ENCODE assay signal across 27 cellular contexts in the genomic region with DNA sequence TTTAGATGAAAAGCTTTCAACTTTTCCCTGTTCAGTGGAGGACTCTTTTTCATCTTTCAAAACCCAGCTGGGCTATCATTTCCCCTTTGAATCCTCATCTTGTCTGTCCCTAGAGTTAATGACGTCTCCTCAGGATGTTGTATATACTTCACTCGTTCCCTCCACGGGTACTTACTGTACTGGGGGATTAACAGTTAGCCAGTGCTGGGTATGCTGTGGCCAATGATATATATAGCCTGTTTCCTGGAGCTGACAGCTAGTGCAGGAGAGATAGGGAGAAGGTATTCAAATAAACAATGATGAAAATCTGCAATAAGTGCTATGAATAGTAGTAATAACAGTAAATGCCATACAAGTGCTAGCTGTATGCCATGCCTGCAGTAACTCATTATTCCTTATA. TPM values are rescaled to one million over a fixed set of nuclear protein-coding genes. Genes with fewer than 3 reads are reported as not detected.
DNase-seq lines count a peak whose midpoint lies in the region; ATAC-seq and FAIRE-seq lines count a peak whose summit lies in the region.
"Had no signal": no experiment of that assay in that cellular context is flagged by ENCODE, and none has a peak within 500 bp of the region (broad histone marks: within the 10 kb centered on the region; RNA-seq: fewer than 3 reads in every experiment).

No MANE protein-coding gene starts in this region.

- H3K9me3 ChIP-seq in T-helper 17 cell (ENCODE audit: control insufficient read depth, low read length, poor library complexity, severe bottlenecking), result no peaks in the 10 kb centered on the region
- no peaks in the 10 kb centered on the region for H3K9me3 ChIP-seq in small intestine (ENCODE audit: control insufficient read depth, low read depth)
- H3K9me3 ChIP-seq: uterus had no signal

- H3K9ac ChIP-seq in rectal smooth muscle tissue (ENCODE audit: low read length), result no peak overlapping the region

- peak overlapping the region; percentile 6 for H3K4me3 Mint-ChIP-seq in T-helper 17 cell
- H3K4me3 Mint-ChIP-seq: activated B cell treated with CpG ODN at 0.5 μM for 24 hours; activated CD8-positive, alpha-beta T cell treated with anti-CD3 and anti-CD28 coated beads for 36 hours; activated T-cell treated with anti-CD3 and anti-CD28 coated beads, Interleukin-2, amount 50 U/mL, for 24 hours; CD8-positive, alpha-beta T cell; natural killer cell treated with Interleukin-12 subunit alpha and Interleukin-12 subunit beta and Interleukin-15 and Interleukin-18, amount 100 ng/mL, for 72 hours; T-helper 1 cell treated with Interleukin-12 subunit alpha and Interleukin-12 subunit beta and Interleukin-4 antibody, amounts not matched to agents 30 μg/mL and 1 μg/mL, for 36 hours had no signal

- H3K27me3 ChIP-seq in H7 (ENCODE audit: control insufficient read depth, insufficient read depth, low read length), result no peaks in the 10 kb centered on the region
- no peaks in the 10 kb centered on the region for H3K27me3 ChIP-seq in rectal smooth muscle tissue (ENCODE audit: control insufficient read depth, insufficient read depth, low read length)
- no peaks in the 10 kb centered on the region for H3K27me3 ChIP-seq in small intestine (ENCODE audit: control insufficient read depth in 2 of 2, insufficient read depth in 2 of 2, low read length in 2 of 2)
- H3K27me3 ChIP-seq: uterus had no signal

- FAIRE-seq in small intestine (lab: Jason Lieb, UNC), result no peak
- FAIRE-seq: astrocyte had no signal

- H3K4me1 ChIP-seq in rectal smooth muscle tissue (ENCODE audit: control insufficient read depth, insufficient read depth, low read length) (peaks cover 15% of the 10 kb centered on the region), small intestine (ENCODE audit: control insufficient read depth in 2 of 2, insufficient read depth in 1 of 2, low read depth in 1 of 2, low read length in 1 of 2) (no peaks in the 10 kb centered on the region)
- H3K4me1 ChIP-seq: uterus had no signal

- H3K27ac Mint-ChIP-seq in T-helper 17 cell, result no peak overlapping the region
- H3K27ac Mint-ChIP-seq: activated B cell treated with CpG ODN at 0.5 μM for 24 hours; activated CD8-positive, alpha-beta T cell treated with anti-CD3 and anti-CD28 coated beads for 36 hours; activated T-cell treated with anti-CD3 and anti-CD28 coated beads, Interleukin-2, amount 50 U/mL, for 24 hours; CD8-positive, alpha-beta T cell; natural killer cell treated with Interleukin-12 subunit alpha and Interleukin-12 subunit beta and Interleukin-15 and Interleukin-18, amount 100 ng/mL, for 72 hours; T-helper 1 cell treated with Interleukin-12 subunit alpha and Interleukin-12 subunit beta and Interleukin-4 antibody, amounts not matched to agents 30 μg/mL and 1 μg/mL, for 36 hours had no signal

- H3K4me3 ChIP-seq in H7 (ENCODE audit: insufficient read depth, low read depth, low read length) (no peak overlapping the region), rectal smooth muscle tissue (ENCODE audit: low read length) (no peak overlapping the region), small intestine (ENCODE audit: low read depth in 1 of 2, low read length in 2 of 2) (no peak overlapping the region)
- H3K4me3 ChIP-seq: spleen, uterus had no signal

- intact Hi-C loops in cardiac septum (cut with DNase I), result no loop called here

- peaks cover 7% of the 10 kb centered on the region for H3K4me1 Mint-ChIP-seq in T-helper 17 cell
- H3K4me1 Mint-ChIP-seq: activated B cell treated with CpG ODN at 0.5 μM for 24 hours had no signal

- H3K27ac ChIP-seq in rectal smooth muscle tissue (ENCODE audit: low read depth, low read length) (peak overlapping the region; percentile 6), small intestine (ENCODE audit: low read depth in 1 of 2, low read length in 1 of 2) (no peak overlapping the region)
- H3K27ac ChIP-seq: spleen, uterus had no signal

- 39 to 65% (median 64%) methylated on average over 3 of the region's 3 CpGs for WGBS in small intestine, 3 donors

- DNase-seq in H7, result peak; percentile 13
- DNase-seq in T-helper 17 cell, result no peak
- peak; percentile 41 for DNase-seq in cardiac septum (ENCODE audit: low spot score)
- DNase-seq in DMS79 (lab: John Stamatoyannopoulos, UW), result no peak
- no peak for DNase-seq in small intestine
- DNase-seq: activated B cell treated with CpG ODN at 0.5 μM for 24 hours; activated CD8-positive, alpha-beta T cell treated with anti-CD3 and anti-CD28 coated beads for 36 hours; activated naive CD4-positive, alpha-beta T cell treated with anti-CD3 and anti-CD28 coated beads, Interleukin-2, amount 50 U/mL, for 16 hours; activated T-cell treated with anti-CD3 and anti-CD28 coated beads, Interleukin-2, amount 50 U/mL, for 24 hours; CD8-positive, alpha-beta T cell; DMS53; hippocampal formation; KG1; mesendoderm; NCI-H1092 treated with DMSO at 0.1 percent for 48 hours; NCI-H2107; NCI-H69; SIG-M5 had no signal

- H3K36me3 Mint-ChIP-seq in T-helper 17 cell (ENCODE audit: low read depth), result peaks cover 3% of the 10 kb centered on the region
- H3K36me3 Mint-ChIP-seq: CD8-positive, alpha-beta T cell; natural killer cell treated with Interleukin-12 subunit alpha and Interleukin-12 subunit beta and Interleukin-15 and Interleukin-18, amount 100 ng/mL, for 72 hours had no signal

- H3K27me3 Mint-ChIP-seq in T-helper 17 cell, result peaks cover 9% of the 10 kb centered on the region
- H3K27me3 Mint-ChIP-seq: activated T-cell treated with anti-CD3 and anti-CD28 coated beads, Interleukin-2, amount 50 U/mL, for 24 hours had no signal

- ATAC-seq in T-helper 17 cell (no peak), HG03097 (IDR thresholded peaks at IDR 0.05; ENCODE audit: low FRiP score, unreplicated experiment) (no peak), HG02642 (IDR thresholded peaks at IDR 0.05; ENCODE audit: poor library complexity, unreplicated experiment) (no peak)
- ATAC-seq: activated CD8-positive, alpha-beta T cell treated with anti-CD3 and anti-CD28 coated beads for 36 hours; CD8-positive, alpha-beta T cell had no signal

- no peaks in the 10 kb centered on the region for H3K36me3 ChIP-seq in H7 (replicated peaks; ENCODE audit: control insufficient read depth, insufficient read depth, low read length)
- no peaks in the 10 kb centered on the region for H3K36me3 ChIP-seq in rectal smooth muscle tissue (ENCODE audit: control insufficient read depth, insufficient read depth, low read length)
- H3K36me3 ChIP-seq in small intestine (ENCODE audit: control insufficient read depth in 2 of 2, insufficient read depth in 2 of 2, low read length in 2 of 2), result no peaks in the 10 kb centered on the region
- H3K36me3 ChIP-seq: spleen, uterus had no signal

RNA-seq across cellular contexts. Expression of gene ACOT11, which starts 9.9 kb away (rescaled TPM):
- 5.0 and 5.4 TPM in 2 replicates for total RNA-seq in H7 (2014; rRNA removed; shearing (Covaris generic))
- under 1 TPM; 0.67 to 0.78 TPM for total RNA-seq in T-helper 17 cell
- total RNA-seq in cardiac septum, result 44.1 TPM
- 100 to 1,000 TPM in 1 of 3 donors, 10 to 100 TPM in 2; 30.4 to 101 (median 58.9) TPM for polyA plus RNA-seq in small intestine
- total RNA-seq: OCI-LY7 had no signal

Comparison
In these comparisons a context has a peak if more than half of its experiments do, and no peak if none do; other contexts are left out.
1. DNase-seq: peak in H7 (single experiment) and cardiac septum (single experiment); none in T-helper 17 cell (0 of 3), DMS79 (single experiment) and small intestine (single experiment).